6 cellular contexts compared by ENCODE assay signal in genomic region chr4:16334641-16335040, GRCh38.
"Had no signal": no experiment of that assay in that cellular context is flagged by ENCODE, and none has a peak within 500 bp of the region (broad histone marks: within the 10 kb centered on the region; RNA-seq: fewer than 3 reads in every experiment).

No MANE protein-coding gene starts in this region.

- H3K9me3 Mint-ChIP-seq: GM23338, H9 had no signal

- ATAC-seq: GM23338, K562 had no signal

- H3K27ac Mint-ChIP-seq: GM23338, H9 had no signal

- DNase-seq: H9, HCEC 1CT, IMR-90, KG1 had no signal

- H3K4me3 Mint-ChIP-seq: GM23338, H9 had no signal
